Comparison of ENCODE assay signal across 11 cellular contexts in genomic region chr15:99487337-99487730, GRCh38.
DNase-seq lines count a peak whose midpoint lies in the region; ATAC-seq and TF ChIP-seq lines count a peak whose summit lies in the region.
"Had no signal": no experiment of that assay in that cellular context is flagged by ENCODE, and none has a peak within 500 bp of the region (broad histone marks: within the 10 kb centered on the region; RNA-seq: fewer than 3 reads in every experiment).

No MANE protein-coding gene starts in this region.

- H3K27me3 ChIP-seq in AG04450 (ENCODE audit: control insufficient read depth, insufficient read depth, low read length) (peaks cover 3% of the 10 kb centered on the region), HUES64 (ENCODE audit: insufficient read depth, low read length) (peaks cover 16% of the 10 kb centered on the region)

- WGBS in HUES64: 93% methylated on average over 5 of the region's 5 CpGs

- TF ChIP-seq CTCF in AG04450 (IDR thresholded peaks at IDR 0.05; ENCODE audit: low read depth, low read length): no peak

- H3K27ac ChIP-seq in AG04450 (ENCODE audit: low read depth, low read length): peak overlapping the region; percentile 21
- H3K27ac ChIP-seq in HUES64 (ENCODE audit: low read depth, low read length): no peak overlapping the region
- H3K27ac ChIP-seq in angular gyrus (ENCODE audit: low read depth, low read length): peak overlapping the region; percentile 37

- DNase-seq in AG04450 (ENCODE audit: low read depth, low spot score): no peak
- no peak for DNase-seq in naive thymus-derived CD8-positive, alpha-beta T cell
- DNase-seq in NCI-H1105 (lab: John Stamatoyannopoulos, UW): no peak
- DNase-seq in HuH-7.5 (ENCODE audit: low spot score): no peak
- DNase-seq: activated CD4-positive, alpha-beta memory T cell treated with anti-CD3 and anti-CD28 coated beads for 36 hours; KG1; OCI-M1 had no signal

- H3K36me3 Mint-ChIP-seq in naive thymus-derived CD8-positive, alpha-beta T cell: no peaks in the 10 kb centered on the region
- H3K36me3 Mint-ChIP-seq: activated CD4-positive, alpha-beta memory T cell treated with anti-CD3 and anti-CD28 coated beads for 36 hours had no signal

- no peak for TF ChIP-seq POLR2A in GM18505 (IDR thresholded peaks at IDR 0.05; ENCODE audit: borderline replicate concordance, extremely low read depth, insufficient read depth, insufficient read length)

- H3K27ac Mint-ChIP-seq in naive thymus-derived CD8-positive, alpha-beta T cell: peak overlapping the region in 4 of 10 donors; percentile 21 to 48 (median 36)
- H3K27ac Mint-ChIP-seq: activated CD4-positive, alpha-beta memory T cell treated with anti-CD3 and anti-CD28 coated beads for 36 hours had no signal

- H3K4me3 ChIP-seq in AG04450 (ENCODE audit: low read depth, low read length): no peak overlapping the region
- peak overlapping the region; percentile 53 for H3K4me3 ChIP-seq in HUES64 (ENCODE audit: low read length)

- peak overlapping the region in 9 of 10 donors; percentile 30 to 89 (median 75) for H3K4me3 Mint-ChIP-seq in naive thymus-derived CD8-positive, alpha-beta T cell
- H3K4me3 Mint-ChIP-seq: activated CD4-positive, alpha-beta memory T cell treated with anti-CD3 and anti-CD28 coated beads for 36 hours had no signal

- no peak overlapping the region for H3K9ac ChIP-seq in HUES64 (ENCODE audit: low read depth, low read length)

- no peaks in the 10 kb centered on the region for H3K36me3 ChIP-seq in HUES64 (ENCODE audit: insufficient read depth, low read length)

- ATAC-seq in naive thymus-derived CD8-positive, alpha-beta T cell: no peak
- no peak for ATAC-seq in GM18505 (IDR thresholded peaks at IDR 0.05; ENCODE audit: unreplicated experiment)
- ATAC-seq in GM18873 (IDR thresholded peaks at IDR 0.05; ENCODE audit: low FRiP score, unreplicated experiment): no peak

- H3K9me3 ChIP-seq in AG04450 (ENCODE audit: control insufficient read depth, insufficient read depth, low read length) (no peaks in the 10 kb centered on the region), HUES64 (ENCODE audit: insufficient read depth, low read depth, low read length) (no peaks in the 10 kb centered on the region)

- peaks cover 22 to 29% (median 25%) of the 10 kb centered on the region in 4 donors for H3K4me1 Mint-ChIP-seq in naive thymus-derived CD8-positive, alpha-beta T cell

- POLR2A ChIA-PET in AG04450 (lab: Yijun Ruan, JAX): no interaction called here
- POLR2A ChIA-PET in naive thymus-derived CD8-positive, alpha-beta T cell (lab: Charles Lee): interaction anchor here (0.7 to 1.6 kb wide), 3 partner anchors 53 to 64 kb away, joined by 3 to 4 read pairs (median 3); no protein-coding TSS in a partner anchor

- CTCF ChIA-PET in AG04450 (lab: Charles Lee): no interaction called here

- peaks cover 16% of the 10 kb centered on the region; the same call in 1 of the 2 replicates for H3K4me1 ChIP-seq in HUES64 (ENCODE audit: insufficient read depth, low read length)

- peaks cover 0 to 4% (median 0%) of the 10 kb centered on the region in 5 donors for H3K27me3 Mint-ChIP-seq in naive thymus-derived CD8-positive, alpha-beta T cell

- no peaks in the 10 kb centered on the region for H3K9me3 Mint-ChIP-seq in naive thymus-derived CD8-positive, alpha-beta T cell
- H3K9me3 Mint-ChIP-seq: activated CD4-positive, alpha-beta memory T cell treated with anti-CD3 and anti-CD28 coated beads for 36 hours had no signal
